ENCODE assay signal across 26 cellular contexts in genomic region chr1:183864611-183865010, GRCh38.
"Had no signal": no experiment of that assay in that cellular context is flagged by ENCODE, and none has a peak within 500 bp of the region (broad histone marks: within the 10 kb centered on the region; RNA-seq: fewer than 3 reads in every experiment).

No MANE protein-coding gene starts in this region.

- H3K27ac Mint-ChIP-seq: activated CD4-positive, alpha-beta T cell treated with anti-CD3 and anti-CD28 coated beads, Interleukin-2, amount 10 ng/mL, durations not matched to agents 7 days and 5 days; activated CD8-positive, alpha-beta T cell treated with anti-CD3 and anti-CD28 coated beads for 36 hours; activated T-helper 17 cell treated with anti-CD3 and anti-CD28 coated beads, Interleukin-2, amount 50 U/mL, for 72 hours; natural killer cell; T-helper 17 cell had no signal

- FAIRE-seq: astrocyte, frontal cortex, islet of Langerhans, urothelium cell line had no signal

- H3K4me3 ChIP-seq: esophagus squamous epithelium, left ventricle myocardium inferior, lung, tibial nerve had no signal

- H3K36me3 ChIP-seq: brain microvascular endothelial cell had no signal

- H3K27me3 ChIP-seq: brain microvascular endothelial cell, esophagus squamous epithelium, tibial nerve had no signal

- DNase-seq: activated CD4-positive, alpha-beta T cell treated with anti-CD3 and anti-CD28 coated beads for 1 hour; activated CD4-positive, alpha-beta T cell treated with anti-CD3 and anti-CD28 coated beads, Interleukin-2, amount 10 ng/mL, durations not matched to agents 7 days and 5 days; activated CD8-positive, alpha-beta T cell treated with anti-CD3 and anti-CD28 coated beads for 36 hours; activated gamma-delta T cell treated with Interleukin-2 at 50 U/mL for 16 hours; activated naive CD4-positive, alpha-beta T cell treated with anti-CD3 and anti-CD28 coated beads, Interleukin-2, amount 50 U/mL, for 16 hours; activated T-cell treated with anti-CD3 and anti-CD28 coated beads, Interleukin-2, amount 50 U/mL, for 4 hours; amniotic stem cell; brain microvascular endothelial cell; esophagus squamous epithelium; left ventricle myocardium inferior; mesendoderm; natural killer cell; posterior cingulate gyrus; right cardiac atrium; stimulated activated CD4-positive, alpha-beta T cell treated with anti-CD3 and anti-CD28 coated beads, Interleukin-2, amount 100 ng/mL, for 48 hours; stimulated activated naive CD4-positive, alpha-beta T cell treated with Interleukin-2 at 50 U/mL for 16 hours; T-helper 17 cell; T1000 had no signal

- H3K9me3 ChIP-seq: esophagus squamous epithelium, left ventricle myocardium inferior, tibial nerve had no signal

- H3K27me3 Mint-ChIP-seq: activated CD4-positive, alpha-beta T cell treated with anti-CD3 and anti-CD28 coated beads, Interleukin-2, amount 10 ng/mL, durations not matched to agents 7 days and 5 days; activated CD8-positive, alpha-beta T cell treated with anti-CD3 and anti-CD28 coated beads for 36 hours; activated T-helper 17 cell treated with anti-CD3 and anti-CD28 coated beads, Interleukin-2, amount 50 U/mL, for 72 hours; T-helper 17 cell had no signal

- H3K36me3 Mint-ChIP-seq: natural killer cell had no signal

- ATAC-seq: activated CD8-positive, alpha-beta T cell treated with anti-CD3 and anti-CD28 coated beads for 36 hours; activated T-cell treated with anti-CD3 and anti-CD28 coated beads, Interleukin-2, amount 50 U/mL, for 4 hours; activated T-helper 17 cell treated with anti-CD3 and anti-CD28 coated beads, Interleukin-2, amount 50 U/mL, for 72 hours; natural killer cell; right cardiac atrium; T-helper 17 cell had no signal

- H3K4me1 ChIP-seq: esophagus squamous epithelium had no signal

- H3K9me3 Mint-ChIP-seq: activated CD4-positive, alpha-beta T cell treated with anti-CD3 and anti-CD28 coated beads, Interleukin-2, amount 10 ng/mL, durations not matched to agents 7 days and 5 days; activated CD8-positive, alpha-beta T cell treated with anti-CD3 and anti-CD28 coated beads for 36 hours; activated T-cell treated with anti-CD3 and anti-CD28 coated beads, Interleukin-2, amount 50 U/mL, for 4 hours; activated T-helper 17 cell treated with anti-CD3 and anti-CD28 coated beads, Interleukin-2, amount 50 U/mL, for 72 hours; natural killer cell had no signal

- H3K4me3 Mint-ChIP-seq: activated CD4-positive, alpha-beta T cell treated with anti-CD3 and anti-CD28 coated beads, Interleukin-2, amount 10 ng/mL, durations not matched to agents 7 days and 5 days; activated CD8-positive, alpha-beta T cell treated with anti-CD3 and anti-CD28 coated beads for 36 hours; activated T-cell treated with anti-CD3 and anti-CD28 coated beads, Interleukin-2, amount 50 U/mL, for 4 hours; activated T-helper 17 cell treated with anti-CD3 and anti-CD28 coated beads, Interleukin-2, amount 50 U/mL, for 72 hours; natural killer cell; T-helper 17 cell had no signal

- H3K27ac ChIP-seq: brain microvascular endothelial cell, epithelial cell of prostate, esophagus squamous epithelium, left ventricle myocardium inferior had no signal

- H3K4me1 Mint-ChIP-seq: activated CD4-positive, alpha-beta T cell treated with anti-CD3 and anti-CD28 coated beads, Interleukin-2, amount 10 ng/mL, durations not matched to agents 7 days and 5 days; activated T-helper 17 cell treated with anti-CD3 and anti-CD28 coated beads, Interleukin-2, amount 50 U/mL, for 72 hours; natural killer cell; T-helper 17 cell had no signal
